13 cellular contexts compared by ENCODE assay signal in genomic region chr3:175338775-175339535, GRCh38.
DNase-seq lines count a peak whose midpoint lies in the region; ATAC-seq and TF ChIP-seq lines count a peak whose summit lies in the region.
"Had no signal": no experiment of that assay in that cellular context is flagged by ENCODE, and none has a peak within 500 bp of the region (broad histone marks: within the 10 kb centered on the region; RNA-seq: fewer than 3 reads in every experiment).

No MANE protein-coding gene starts in this region.

- peak overlapping the region; percentile 91 for H2BK120ac ChIP-seq in IMR-90 (ENCODE audit: low read depth, low read length)

- CTCF ChIA-PET in IMR-90 (lab: Yijun Ruan, JAX): interaction anchor here (0.8 kb wide), 1 partner anchor 19 kb away, joined by 3 read pairs; no protein-coding TSS in a partner anchor
- CTCF ChIA-PET in mammary epithelial cell (lab: Charles Lee; ENCODE audit: low non-redundant PET): no interaction called here

- H2AFZ ChIP-seq in IMR-90 (replicated peaks; ENCODE audit: low read length, poor library complexity) (peak overlapping the region; percentile 74), mammary epithelial cell (ENCODE audit: low read depth, low read length) (no peak overlapping the region)

- no peaks in the 10 kb centered on the region for H3K36me3 ChIP-seq in IMR-90 (ENCODE audit: control insufficient read depth, insufficient read depth, low read length)
- no peaks in the 10 kb centered on the region for H3K36me3 ChIP-seq in mammary epithelial cell (ENCODE audit: insufficient read depth, low read length)
- H3K36me3 ChIP-seq: heart left ventricle, tibial nerve had no signal

- H4K91ac ChIP-seq in IMR-90 (ENCODE audit: insufficient read depth, low read depth, low read length): peak overlapping the region; percentile 75; the same call in 1 of the 2 replicates

- in situ Hi-C loops in IMR-90 (cut with MboI; ENCODE audit: low sequenced_read_pairs) (no loop called here), mammary epithelial cell (cut with MboI; ENCODE audit: low sequenced_read_pairs in 2 of 2) (no loop called here)

- H3K23ac ChIP-seq in IMR-90 (ENCODE audit: low read depth, low read length): peak overlapping the region; percentile 67

- WGBS in IMR-90 (ENCODE audit: extremely low coverage in 2 of 2, insufficient read length in 1 of 2), 2 experiments: 68% methylated on average over 2 of the region's 7 CpGs; no CpG with 5 or more reads in 1 of the 2 experiments
- 16% methylated on average over 6 of the region's 7 CpGs for WGBS in mammary epithelial cell (ENCODE audit: low coverage, missing lambda C conversion rate)

- H3K27me3 ChIP-seq in IMR-90 (ENCODE audit: control insufficient read depth, insufficient read depth, low read length) (no peaks in the 10 kb centered on the region), mammary epithelial cell (ENCODE audit: insufficient read depth, low read length) (no peaks in the 10 kb centered on the region)
- H3K27me3 ChIP-seq: heart left ventricle, tibial nerve had no signal

- H4K20me1 ChIP-seq in IMR-90 (ENCODE audit: insufficient read depth, low read length): no peaks in the 10 kb centered on the region
- H4K20me1 ChIP-seq in mammary epithelial cell (ENCODE audit: insufficient read depth, low read length): no peaks in the 10 kb centered on the region

- H3K4me1 ChIP-seq in IMR-90 (ENCODE audit: control insufficient read depth, insufficient read depth, low read length) (peaks cover 5% of the 10 kb centered on the region), mammary epithelial cell (ENCODE audit: insufficient read depth, low read length) (peaks cover 3% of the 10 kb centered on the region)
- H3K4me1 ChIP-seq: heart left ventricle had no signal

- peak overlapping the region; percentile 18 for H2AK9ac ChIP-seq in IMR-90 (replicated peaks; ENCODE audit: low read depth, low read length, poor library complexity)

- H3K79me1 ChIP-seq in IMR-90 (ENCODE audit: low read depth in 1 of 2, low read length in 2 of 2): no peaks in the 10 kb centered on the region

- H2BK5ac ChIP-seq in IMR-90 (ENCODE audit: low read depth, low read length, poor library complexity, severe bottlenecking): peak overlapping the region; percentile 14

- peak overlapping the region; percentile 61; the same call in 1 of the 3 replicates for H2BK15ac ChIP-seq in IMR-90 (ENCODE audit: low read depth, low read length)

- H2BK20ac ChIP-seq in IMR-90 (ENCODE audit: low read depth, low read length): peak overlapping the region; percentile 77

- no peak for TF ChIP-seq POLR2A in IMR-90 (IDR thresholded peaks at IDR 0.05; ENCODE audit: low read depth, low read length)

- H3K9me1 ChIP-seq in IMR-90 (ENCODE audit: insufficient read depth, low read length): peaks cover 5% of the 10 kb centered on the region; the same call in 1 of the 2 replicates

- H3K14ac ChIP-seq in IMR-90 (replicated peaks; ENCODE audit: low read depth, low read length): peak overlapping the region; percentile 61

- H3K9ac ChIP-seq in IMR-90 (ENCODE audit: low read depth, low read length): no peak overlapping the region
- H3K9ac ChIP-seq in mammary epithelial cell (ENCODE audit: insufficient read depth, low read length): no peak overlapping the region

- H3K27ac ChIP-seq in IMR-90 (ENCODE audit: insufficient read depth, low read length) (peak overlapping the region; percentile 53; the same call in 1 of the 2 replicates), mammary epithelial cell (ENCODE audit: insufficient read depth, low read depth, low read length) (no peak overlapping the region)
- H3K27ac ChIP-seq: heart left ventricle had no signal

- DNase-seq in AG09309 (ENCODE audit: low read depth): peak; percentile 64
- peak; percentile 73 for DNase-seq in IMR-90
- peak; percentile 74 for DNase-seq in mammary epithelial cell
- DNase-seq in mucosa of gallbladder (ENCODE audit: low spot score): peak; percentile 20
- DNase-seq in SKM-1 treated with dmso at 0.1 percent for 144 hours (lab: John Stamatoyannopoulos, UW; ENCODE audit: unreplicated experiment): no peak
- no peak for DNase-seq in SW 1271 (lab: John Stamatoyannopoulos, UW)
- no peak for DNase-seq in NOMO-1 treated with dmso at 0.1 percent for 144 hours (lab: John Stamatoyannopoulos, UW; ENCODE audit: unreplicated experiment)
- DNase-seq: activated naive CD4-positive, alpha-beta T cell treated with anti-CD3 and anti-CD28 coated beads, Interleukin-2, amount 50 U/mL, for 16 hours; T-cell had no signal

- TF ChIP-seq CTCF in AG09309 (IDR thresholded peaks at IDR 0.05; ENCODE audit: control insufficient read depth, insufficient read depth, low read depth, low read length, missing control alignments): no peak
- TF ChIP-seq CTCF in IMR-90 (conservative IDR thresholded peaks at IDR 0.05; ENCODE audit: low read depth, low read length): no peak
- TF ChIP-seq CTCF in mammary epithelial cell (conservative IDR thresholded peaks at IDR 0.05 in 1 of 2, IDR thresholded peaks at IDR 0.05 in 1 of 2; ENCODE audit: extremely low read depth in 1 of 2, insufficient read depth in 1 of 2, low read depth in 1 of 2, low read length in 2 of 2): no peak

- H3K56ac ChIP-seq in IMR-90 (ENCODE audit: extremely low read depth, insufficient read depth, low read length): no peak overlapping the region

- no peak overlapping the region for H2AK5ac ChIP-seq in IMR-90 (ENCODE audit: low read depth, low read length)

- POLR2A ChIA-PET in IMR-90 (lab: Charles Lee; ENCODE audit: unreplicated experiment): no interaction called here

- peak; percentile 74 for ATAC-seq in IMR-90 (ENCODE audit: low read depth)
- no peak for ATAC-seq in HG03521 (IDR thresholded peaks at IDR 0.05; ENCODE audit: unreplicated experiment)
- ATAC-seq: T-cell had no signal

- H3K79me2 ChIP-seq in mammary epithelial cell (ENCODE audit: insufficient read depth, low read length): no peaks in the 10 kb centered on the region

- dilution Hi-C loops in IMR-90 (cut with HindIII; ENCODE audit: low sequenced_read_pairs, unreplicated experiment): no loop called here
- dilution Hi-C loops in mammary epithelial cell (cut with HindIII; ENCODE audit: low sequenced_read_pairs): no loop called here

- TF ChIP-seq RAD21 in IMR-90 (IDR thresholded peaks at IDR 0.05; ENCODE audit: low read length): no peak

- H3K4me2 ChIP-seq in IMR-90 (ENCODE audit: low read depth, low read length) (peak overlapping the region; percentile 53; the same call in 1 of the 2 replicates), mammary epithelial cell (ENCODE audit: insufficient read depth, low read depth, low read length) (peak overlapping the region; percentile 2)
- H3K4me2 ChIP-seq: smooth muscle cell had no signal

- peak overlapping the region in 1 of 2 experiments; percentile 74; a peak in 1 of 4 replicates for H4K8ac ChIP-seq in IMR-90 (ENCODE audit: low read depth in 2 of 2, low read length in 2 of 2)

- no peaks in the 10 kb centered on the region for H3K9me3 ChIP-seq in IMR-90 (ENCODE audit: control insufficient read depth, insufficient read depth, low read length)
- no peaks in the 10 kb centered on the region for H3K9me3 ChIP-seq in mammary epithelial cell (replicated peaks; ENCODE audit: insufficient read depth, low read length)
- H3K9me3 ChIP-seq: heart left ventricle, tibial nerve had no signal

- intact Hi-C loops in IMR-90 (cut with micrococcal nuclease) (no loop called here), mammary epithelial cell (cut with micrococcal nuclease) (no loop called here)

- peak overlapping the region; percentile 81 for H3K4ac ChIP-seq in IMR-90 (ENCODE audit: low read depth, low read length)

- H3K18ac ChIP-seq in IMR-90 (ENCODE audit: low read depth, low read length): peak overlapping the region; percentile 51

- H4K5ac ChIP-seq in IMR-90 (ENCODE audit: low read depth, low read length): peak overlapping the region; percentile 37; the same call in 1 of the 2 replicates

- BruUV-seq in IMR-90 (replicated peaks; lab: Mats Ljungman, UMichigan) (no TSS peak), mammary epithelial cell (replicated peaks; lab: Mats Ljungman, UMichigan) (no TSS peak)

- H3K4me3 ChIP-seq in AG09309 (ENCODE audit: control insufficient read depth, low read depth, low read length) (no peak overlapping the region), IMR-90 (ENCODE audit: insufficient read depth, low read depth, low read length) (no peak overlapping the region), mammary epithelial cell (replicated peaks in 1 of 3; ENCODE audit: insufficient read depth in 1 of 3, low read depth in 2 of 3, low read length in 3 of 3) (no peak overlapping the region)
- H3K4me3 ChIP-seq: heart left ventricle, smooth muscle cell, tibial nerve had no signal

TF ChIP-seq in IMR-90, 13 proteins besides CTCF, POLR2A, EP300 and RAD21:
- no peak for TF ChIP-seq BHLHE40 (IDR thresholded peaks at IDR 0.05; ENCODE audit: low read depth, low read length)
- TF ChIP-seq MXI1 (IDR thresholded peaks at IDR 0.05; ENCODE audit: borderline replicate concordance, low read depth, low read length): no peak
- no peak for TF ChIP-seq MAZ (IDR thresholded peaks at IDR 0.05; ENCODE audit: borderline replicate concordance, low read depth, low read length)
- no peak for TF ChIP-seq CHD1 (IDR thresholded peaks at IDR 0.05; ENCODE audit: low read depth, low read length)
- TF ChIP-seq USF2 (IDR thresholded peaks at IDR 0.05; ENCODE audit: low read depth, low read length): no peak
- TF ChIP-seq, protein P1, sequence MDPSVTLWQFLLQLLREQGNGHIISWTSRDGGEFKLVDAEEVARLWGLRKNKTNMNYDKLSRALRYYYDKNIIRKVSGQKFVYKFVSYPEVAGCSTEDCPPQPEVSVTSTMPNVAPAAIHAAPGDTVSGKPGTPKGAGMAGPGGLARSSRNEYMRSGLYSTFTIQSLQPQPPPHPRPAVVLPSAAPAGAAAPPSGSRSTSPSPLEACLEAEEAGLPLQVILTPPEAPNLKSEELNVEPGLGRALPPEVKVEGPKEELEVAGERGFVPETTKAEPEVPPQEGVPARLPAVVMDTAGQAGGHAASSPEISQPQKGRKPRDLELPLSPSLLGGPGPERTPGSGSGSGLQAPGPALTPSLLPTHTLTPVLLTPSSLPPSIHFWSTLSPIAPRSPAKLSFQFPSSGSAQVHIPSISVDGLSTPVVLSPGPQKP (IDR thresholded peaks at IDR 0.05; ENCODE audit: borderline replicate concordance, low read depth, low read length): no peak
- TF ChIP-seq RCOR1 (IDR thresholded peaks at IDR 0.05; ENCODE audit: insufficient replicate concordance, low read length): no peak
- TF ChIP-seq SMC3 (IDR thresholded peaks at IDR 0.05; ENCODE audit: low read depth, low read length): no peak

Comparison
In these comparisons a context has a peak if more than half of its experiments do, and no peak if none do; other contexts are left out.
1. DNase-seq: peak in AG09309 (single experiment), IMR-90 (single experiment), mammary epithelial cell (single experiment) and mucosa of gallbladder (single experiment); none in SKM-1 treated with dmso at 0.1 percent for 144 hours (single experiment), SW 1271 (0 of 2) and NOMO-1 treated with dmso at 0.1 percent for 144 hours (single experiment).